In the genomic region with DNA sequence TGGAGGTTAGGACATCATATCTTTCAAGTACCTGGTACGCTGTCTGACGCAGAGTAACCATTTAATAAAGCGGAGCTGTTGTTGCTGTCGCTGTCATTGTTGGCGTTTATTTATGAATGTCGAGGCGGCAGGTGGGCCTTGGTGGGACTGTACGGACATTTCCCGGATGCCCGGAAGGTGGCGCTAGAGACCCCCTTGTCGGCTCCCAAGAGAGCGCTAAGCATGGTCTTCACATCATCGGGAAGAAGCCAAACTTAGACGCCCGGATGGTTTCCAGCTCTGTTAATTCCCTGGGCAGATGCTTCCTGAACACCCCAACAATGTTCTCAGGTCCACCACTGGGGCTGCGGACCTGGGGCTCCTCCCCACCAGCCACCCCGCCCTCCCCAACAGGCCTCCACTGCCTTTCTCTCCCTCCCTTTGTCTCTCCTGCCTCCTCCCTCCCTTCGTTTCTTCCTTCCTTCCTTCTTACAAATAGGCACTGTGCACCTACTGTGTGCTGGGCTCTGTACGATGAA, we compare ENCODE assay signal across 8 cellular contexts. TPM values are rescaled to one million over a fixed set of nuclear protein-coding genes. Genes with fewer than 3 reads are reported as not detected.
DNase-seq lines count a peak whose midpoint lies in the region; ATAC-seq and TF ChIP-seq lines count a peak whose summit lies in the region.

No MANE protein-coding gene starts in this region.

- TF ChIP-seq CTCF in C4-2B (conservative IDR thresholded peaks at IDR 0.05) (peak; percentile 92), choroid plexus epithelial cell (conservative IDR thresholded peaks at IDR 0.05; ENCODE audit: low read depth, low read length) (peak; percentile 93)

- no peak for ATAC-seq in HG03469 (IDR thresholded peaks at IDR 0.05; ENCODE audit: unreplicated experiment)

- no peak overlapping the region for H3K27ac ChIP-seq in C4-2B

- DNase-seq in H4 (ENCODE audit: low spot score) (peak; percentile 43), NCI-H2196 treated with DMSO at 0.1 percent for 48 hours (lab: John Stamatoyannopoulos, UW; ENCODE audit: unreplicated experiment) (peak; percentile 62), choroid plexus epithelial cell (ENCODE audit: low read depth) (peak; percentile 88), left kidney (ENCODE audit: low read depth, low spot score) (peak; percentile 92)
- DNase-seq in activated CD4-positive, alpha-beta T cell treated with anti-CD3 and anti-CD28 coated beads for 4 hours, result peak; percentile 72 to 85
- peak; percentile 69 for DNase-seq in stimulated activated CD4-positive, alpha-beta T cell treated with anti-CD3 and anti-CD28 coated beads, Interleukin-2, amount 100 ng/mL, for 4 hours (ENCODE audit: low read depth)

- H3K4me3 ChIP-seq in choroid plexus epithelial cell (ENCODE audit: low read depth, low read length), result no peak overlapping the region

RNA-seq across cellular contexts. Expression of a gene that starts 54.1 kb away (rescaled TPM):
- 15.8 and 18.5 TPM in 2 replicates for total RNA-seq in H4 (2014; rRNA removed; shearing (Covaris generic))
